16 cellular contexts compared by ENCODE assay signal in genomic region chr6:38176797-38177751, GRCh38.
DNase-seq lines count a peak whose midpoint lies in the region; ATAC-seq, FAIRE-seq and TF ChIP-seq lines count a peak whose summit lies in the region.
"Had no signal": no experiment of that assay in that cellular context is flagged by ENCODE, and none has a peak within 500 bp of the region (broad histone marks: within the 10 kb centered on the region; RNA-seq: fewer than 3 reads in every experiment).

No MANE protein-coding gene starts in this region.

- H3K4me3 ChIP-seq in heart left ventricle (peak overlapping the region in 1 of 12 donors; percentile 6), right atrium auricular region (no peak overlapping the region), bronchial epithelial cell (ENCODE audit: low read depth, low read length) (no peak overlapping the region), testis (no peak overlapping the region)
- H3K4me3 ChIP-seq: ascending aorta, uterus had no signal

- peak overlapping the region in 6 of 12 donors; percentile 20 to 67 (median 39) for H3K27ac ChIP-seq in heart left ventricle
- no peak overlapping the region for H3K27ac ChIP-seq in right atrium auricular region
- no peak overlapping the region for H3K27ac ChIP-seq in testis
- H3K27ac ChIP-seq: ascending aorta, parathyroid adenoma had no signal

- DNase-seq in heart left ventricle (peak in 3 of 5 donors; percentile 33 to 35 (median 34)), right atrium auricular region (ENCODE audit: low spot score) (no peak), bronchial epithelial cell (ENCODE audit: low read depth) (no peak), memory B cell (ENCODE audit: low spot score in 2 of 2) (no peak), testis (peak; percentile 22), MV-4-11 (lab: John Stamatoyannopoulos, UW) (no peak), NCI-H774 (lab: John Stamatoyannopoulos, UW) (no peak)
- DNase-seq in activated naive CD8-positive, alpha-beta T cell treated with anti-CD3 and anti-CD28 coated beads for 36 hours = no peak
- DNase-seq: activated CD4-positive, alpha-beta T cell treated with anti-CD3 and anti-CD28 coated beads for 1 hour; activated T-cell treated with anti-CD3 and anti-CD28 coated beads, Interleukin-2, amount 50 U/mL, for 48 hours; Caco-2; Kasumi-1; NCI-H2029 treated with DMSO at 0.1 percent for 48 hours; uterus had no signal

- no peaks in the 10 kb centered on the region for H3K9me3 Mint-ChIP-seq in memory B cell
- H3K9me3 Mint-ChIP-seq in activated naive CD8-positive, alpha-beta T cell treated with anti-CD3 and anti-CD28 coated beads for 36 hours = no peaks in the 10 kb centered on the region

- H3K4me3 Mint-ChIP-seq in memory B cell = no peak overlapping the region
- no peak overlapping the region for H3K4me3 Mint-ChIP-seq in activated naive CD8-positive, alpha-beta T cell treated with anti-CD3 and anti-CD28 coated beads for 36 hours

- TF ChIP-seq POLR2A in heart left ventricle (IDR thresholded peaks at IDR 0.05) (no peak), testis (IDR thresholded peaks at IDR 0.05) (no peak)

- H3K27ac Mint-ChIP-seq in memory B cell = peak overlapping the region; percentile 85
- no peak overlapping the region for H3K27ac Mint-ChIP-seq in activated naive CD8-positive, alpha-beta T cell treated with anti-CD3 and anti-CD28 coated beads for 36 hours

- WGBS in heart left ventricle, 4 donors = 69 to 76% (median 74%) methylated on average over 32 of the region's 32 CpGs
- 62 to 74% methylated on average over 32 of the region's 32 CpGs for WGBS in testis, 2 donors

- peaks cover 19% of the 10 kb centered on the region for H3K36me3 Mint-ChIP-seq in memory B cell
- peaks cover 4% of the 10 kb centered on the region for H3K36me3 Mint-ChIP-seq in activated naive CD8-positive, alpha-beta T cell treated with anti-CD3 and anti-CD28 coated beads for 36 hours

- peak; percentile 13 for FAIRE-seq in bronchial epithelial cell (lab: Jason Lieb, UNC)

- intact Hi-C loops in heart left ventricle (cut with DNase I) (loop anchor here in 1 of 10 donors (10.0 kb wide), 1 partner anchor 318 kb away; no protein-coding TSS in a partner anchor), testis (cut with DNase I; ENCODE audit: low total_unique reads) (no loop called here)

- H3K27me3 ChIP-seq in heart left ventricle (no peaks in the 10 kb centered on the region), right atrium auricular region (no peaks in the 10 kb centered on the region), bronchial epithelial cell (ENCODE audit: control insufficient read depth, insufficient read depth, low read length) (no peaks in the 10 kb centered on the region), testis (no peaks in the 10 kb centered on the region)
- H3K27me3 ChIP-seq: ascending aorta, uterus had no signal

- H3K4me1 Mint-ChIP-seq in memory B cell = peaks cover 8% of the 10 kb centered on the region
- H3K4me1 Mint-ChIP-seq in activated naive CD8-positive, alpha-beta T cell treated with anti-CD3 and anti-CD28 coated beads for 36 hours = no peaks in the 10 kb centered on the region

- H3K27me3 Mint-ChIP-seq in memory B cell = no peaks in the 10 kb centered on the region
- H3K27me3 Mint-ChIP-seq in activated naive CD8-positive, alpha-beta T cell treated with anti-CD3 and anti-CD28 coated beads for 36 hours = no peaks in the 10 kb centered on the region

- H3K9me3 ChIP-seq in heart left ventricle (no peaks in the 10 kb centered on the region), right atrium auricular region (no peaks in the 10 kb centered on the region), testis (no peaks in the 10 kb centered on the region)
- H3K9me3 ChIP-seq: ascending aorta, Caco-2, uterus had no signal

- ATAC-seq in heart left ventricle (peak in 3 of 4 donors; percentile 8 to 63 (median 26)), memory B cell (ENCODE audit: low read depth) (no peak)

- peaks cover 0 to 3% (median 0%) of the 10 kb centered on the region in 12 donors for H3K4me1 ChIP-seq in heart left ventricle
- no peaks in the 10 kb centered on the region for H3K4me1 ChIP-seq in right atrium auricular region
- no peaks in the 10 kb centered on the region for H3K4me1 ChIP-seq in testis
- H3K4me1 ChIP-seq: ascending aorta, Caco-2, parathyroid adenoma, uterus had no signal

- H3K36me3 ChIP-seq in heart left ventricle (peaks cover 0 to 10% (median 0%) of the 10 kb centered on the region in 9 donors), right atrium auricular region (no peaks in the 10 kb centered on the region), bronchial epithelial cell (ENCODE audit: control insufficient read depth, insufficient read depth, low read length) (no peaks in the 10 kb centered on the region), testis (ENCODE audit: low read depth, missing control alignments) (no peaks in the 10 kb centered on the region)
- H3K36me3 ChIP-seq: uterus had no signal

- TF ChIP-seq CTCF in heart left ventricle (IDR thresholded peaks at IDR 0.05) (no peak), right atrium auricular region (IDR thresholded peaks at IDR 0.05) (no peak), bronchial epithelial cell (IDR thresholded peaks at IDR 0.05; ENCODE audit: insufficient read depth, low read length, severe bottlenecking) (no peak), testis (IDR thresholded peaks at IDR 0.05) (no peak)

Comparison
In these comparisons a context has a peak if more than half of its experiments do, and no peak if none do; other contexts are left out.
1. DNase-seq: peak in heart left ventricle (3 of 5) and testis (single experiment); none in right atrium auricular region (single experiment), bronchial epithelial cell (single experiment), memory B cell (0 of 2), MV-4-11 (single experiment), NCI-H774 (single experiment) and activated naive CD8-positive, alpha-beta T cell treated with anti-CD3 and anti-CD28 coated beads for 36 hours (single experiment).